In the genomic region with DNA sequence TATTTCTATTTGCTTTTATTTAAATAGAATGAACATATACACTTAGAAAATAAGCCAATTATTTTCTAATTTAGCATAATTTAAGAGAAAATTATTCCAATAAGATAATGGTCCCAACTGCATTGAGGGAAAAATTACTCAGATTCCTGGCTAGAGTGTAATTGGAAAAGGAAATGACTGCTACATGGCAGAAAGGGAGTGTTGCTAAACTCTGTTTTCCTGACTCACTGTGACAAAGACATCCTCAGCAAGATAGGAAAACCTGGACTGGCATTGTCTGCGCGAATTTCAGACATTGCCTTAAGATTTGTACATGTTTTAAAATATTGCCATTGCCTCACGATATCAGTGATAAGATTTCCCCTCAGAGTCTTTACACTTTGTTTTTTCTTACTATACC, we compare ENCODE assay signal across 9 cellular contexts. TPM values are rescaled to one million over a fixed set of nuclear protein-coding genes. Genes with fewer than 3 reads are reported as not detected.
DNase-seq lines count a peak whose midpoint lies in the region; ATAC-seq and TF ChIP-seq lines count a peak whose summit lies in the region.
"Had no signal": no experiment of that assay in that cellular context is flagged by ENCODE, and none has a peak within 500 bp of the region (broad histone marks: within the 10 kb centered on the region; RNA-seq: fewer than 3 reads in every experiment).

No MANE protein-coding gene starts in this region.

- POLR2A ChIA-PET in Panc1 (lab: Charles Lee) = no interaction called here

- BruUV-seq in Panc1 (replicated peaks; lab: Mats Ljungman, UMichigan) = no TSS peak

- no peaks in the 10 kb centered on the region for H3K4me1 ChIP-seq in Panc1 (ENCODE audit: control insufficient read depth, insufficient read depth, low read length)

- H3K27me3 ChIP-seq in Panc1 (ENCODE audit: control insufficient read depth, insufficient read depth, low read length) = no peaks in the 10 kb centered on the region; the same call in none of the 2 replicates

- H3K4me3 ChIP-seq in Panc1 (ENCODE audit: low read depth in 2 of 2, low read length in 2 of 2) (no peak overlapping the region; a peak in 1 of 4 replicates), epithelial cell of esophagus (ENCODE audit: low read length) (peak overlapping the region; percentile 35)

- H3K27ac ChIP-seq in Panc1 (ENCODE audit: low read length) = no peak overlapping the region
- H3K27ac ChIP-seq: C4-2B had no signal

- H3K4me3 Mint-ChIP-seq in progenitor cell of endocrine pancreas (ENCODE audit: low read depth) = peak overlapping the region; percentile 8

- ATAC-seq in Panc1 (no peak), HG03342 (IDR thresholded peaks at IDR 0.05; ENCODE audit: unreplicated experiment) (no peak), GM19455 (IDR thresholded peaks at IDR 0.05; ENCODE audit: unreplicated experiment) (no peak)

- intact Hi-C loops in Panc1 (cut with micrococcal nuclease; ENCODE audit: unreplicated experiment) = no loop called here

- peaks cover 6% of the 10 kb centered on the region for H3K4me1 Mint-ChIP-seq in progenitor cell of endocrine pancreas (ENCODE audit: low read depth)

- CTCF ChIA-PET in Panc1 (lab: Charles Lee) = no interaction called here

- peaks cover 33% of the 10 kb centered on the region for H3K27me3 Mint-ChIP-seq in progenitor cell of endocrine pancreas

- H3K36me3 ChIP-seq in Panc1 (ENCODE audit: control insufficient read depth, insufficient read depth, low read length) = no peaks in the 10 kb centered on the region

- no peak for TF ChIP-seq CTCF in Panc1 (IDR thresholded peaks at IDR 0.05)
- TF ChIP-seq CTCF in epithelial cell of esophagus (IDR thresholded peaks at IDR 0.05; ENCODE audit: insufficient read depth, low read depth, low read length, missing control alignments) = no peak
- TF ChIP-seq CTCF in progenitor cell of endocrine pancreas (IDR thresholded peaks at IDR 0.05; ENCODE audit: unreplicated experiment) = no peak

- no peak overlapping the region for H3K27ac Mint-ChIP-seq in progenitor cell of endocrine pancreas

- no peaks in the 10 kb centered on the region for H3K9me3 ChIP-seq in Panc1 (ENCODE audit: control insufficient read depth, insufficient read depth, low read depth, low read length)

- H3K9me3 Mint-ChIP-seq in progenitor cell of endocrine pancreas (ENCODE audit: low read depth) = no peaks in the 10 kb centered on the region

- DNase-seq in SIG-M5 treated with dmso at 0.1 percent for 504 hours (lab: John Stamatoyannopoulos, UW; ENCODE audit: unreplicated experiment) (peak; percentile 9), SIG-M5 (lab: John Stamatoyannopoulos, UW) (no peak), Panc1 (ENCODE audit: low read depth, low spot score) (peak; percentile 24), epithelial cell of esophagus (ENCODE audit: low read depth) (peak; percentile 93), progenitor cell of endocrine pancreas (ENCODE audit: low spot score, unreplicated experiment) (no peak)
- DNase-seq in activated CD4-positive, alpha-beta T cell treated with anti-CD3 and anti-CD28 coated beads, Interleukin-2, amount 50 U/mL, for 4 hours = no peak

- in situ Hi-C loops in Panc1 (cut with HindIII; ENCODE audit: low pct_unique_long_range_greater_than_20kb, low sequenced_read_pairs) = no loop called here

- H3K36me3 Mint-ChIP-seq in progenitor cell of endocrine pancreas (ENCODE audit: insufficient read depth) = no peaks in the 10 kb centered on the region

RNA-seq across cellular contexts. Expression of a gene that starts 8.2 kb away (rescaled TPM):
- total RNA-seq in Panc1 (2021; ENCODE audit: unreplicated experiment) (not detected), progenitor cell of endocrine pancreas (not detected in 2 replicates)
- polyA plus RNA-seq in Panc1 (2012; ENCODE audit: insufficient read length) = not detected

Comparison
In these comparisons a context has a peak if more than half of its experiments do, and no peak if none do; other contexts are left out.
1. DNase-seq: peak in SIG-M5 treated with dmso at 0.1 percent for 504 hours (single experiment), Panc1 (single experiment) and epithelial cell of esophagus (single experiment); none in SIG-M5 (single experiment), progenitor cell of endocrine pancreas (single experiment) and activated CD4-positive, alpha-beta T cell treated with anti-CD3 and anti-CD28 coated beads, Interleukin-2, amount 50 U/mL, for 4 hours (0 of 2).